In the genomic region with DNA sequence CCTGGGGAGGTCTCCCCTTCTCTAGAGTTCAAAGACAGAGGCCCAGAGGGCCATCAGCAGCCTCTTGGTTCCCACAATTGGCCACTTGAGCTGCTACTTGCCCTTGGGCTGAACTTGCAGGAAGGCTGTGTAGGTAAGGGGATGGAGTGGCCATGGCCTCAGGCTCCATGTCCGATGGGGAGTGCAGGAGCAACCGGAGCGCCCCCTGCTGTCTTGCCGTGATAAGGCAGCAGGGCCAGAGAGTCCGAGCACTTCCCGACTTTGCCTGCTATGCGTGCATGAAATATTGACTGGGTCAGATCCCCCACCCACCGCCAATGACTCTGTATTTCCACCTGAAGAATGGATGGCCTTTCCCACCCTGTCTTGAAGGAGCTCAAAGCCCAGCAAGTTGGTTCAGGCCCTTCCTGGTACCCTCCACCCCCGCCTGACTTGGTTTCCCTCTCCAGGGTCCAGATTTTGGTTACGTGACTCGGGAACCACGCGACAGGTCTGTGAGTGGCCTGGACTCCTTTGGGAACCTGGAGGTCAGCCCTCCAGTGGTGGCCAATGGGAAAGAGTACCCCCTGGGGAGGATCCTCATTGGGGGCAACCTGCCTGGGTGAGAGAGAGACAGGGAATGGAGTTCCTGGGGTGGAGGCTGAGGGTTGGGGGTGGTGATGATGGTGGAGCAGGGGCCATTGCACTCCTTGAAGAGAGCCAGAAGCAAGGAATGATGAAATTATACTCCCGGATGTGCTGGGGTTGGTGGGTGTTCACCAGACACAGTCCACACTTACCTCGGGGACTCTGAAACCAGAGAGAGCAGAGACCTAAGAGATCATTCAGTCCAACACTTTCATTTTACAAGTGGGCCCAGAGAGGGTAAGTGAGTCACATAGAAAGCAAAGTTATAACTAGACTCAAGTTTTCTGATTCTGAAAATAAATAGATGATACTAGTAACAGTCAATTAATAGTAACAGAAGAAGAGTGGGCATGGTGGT, we compare ENCODE assay signal across 8 cellular contexts. TPM values are rescaled to one million over a fixed set of nuclear protein-coding genes. Genes with fewer than 3 reads are reported as not detected.
A peak's percentile ranks its signal among the peaks of the same experiment; 100 is the strongest.
DNase-seq lines count a peak whose midpoint lies in the region; ATAC-seq, FAIRE-seq and TF ChIP-seq lines count a peak whose summit lies in the region.

No MANE protein-coding gene starts in this region.

- ATAC-seq in HG03342 (IDR thresholded peaks at IDR 0.05; ENCODE audit: unreplicated experiment) (no peak), HG02642 (IDR thresholded peaks at IDR 0.05; ENCODE audit: poor library complexity, unreplicated experiment) (no peak)

- DNase-seq in Ammon's horn (ENCODE audit: low spot score) (peak; percentile 8), GM12892 (ENCODE audit: insufficient read length) (peak; percentile 60), NCI-H1092 treated with DMSO at 0.1 percent for 48 hours (lab: John Stamatoyannopoulos, UW) (peak; percentile 19), iPS DF 19.7 (ENCODE audit: low read depth, low spot score) (peak; percentile 15)
- DNase-seq in activated CD8-positive, alpha-beta memory T cell treated with anti-CD3 and anti-CD28 coated beads, Interleukin-2, amount 50 U/mL, for 48 hours = peak; percentile 86
- DNase-seq in stimulated activated CD8-positive, alpha-beta memory T cell treated with anti-CD3 and anti-CD28 coated beads, Interleukin-4, amount 100 ng/mL, for 48 hours = peak; percentile 79

- peak; percentile 87 for FAIRE-seq in GM12892 (lab: Jason Lieb, UNC)

- no peak for TF ChIP-seq POLR2A in GM12892 (IDR thresholded peaks at IDR 0.05; ENCODE audit: low read depth, low read length)

RNA-seq across cellular contexts. Expression of gene PADI3, which starts 25.6 kb away (rescaled TPM):
- polyA plus RNA-seq in GM12892 (2012; ENCODE audit: missing spikeins) = 0.08 TPM

RNA-seq across cellular contexts. Expression of gene PADI4, which starts 33.5 kb away (rescaled TPM):
- polyA plus RNA-seq in GM12892 (2012; ENCODE audit: missing spikeins) = 0.15 TPM

Comparison
In these comparisons a context has a peak if more than half of its experiments do, and no peak if none do; other contexts are left out.
1. DNase-seq: peak in every context shown above with its lines; median percentile 86 in activated CD8-positive, alpha-beta memory T cell treated with anti-CD3 and anti-CD28 coated beads, Interleukin-2, amount 50 U/mL, for 48 hours; 79 in stimulated activated CD8-positive, alpha-beta memory T cell treated with anti-CD3 and anti-CD28 coated beads, Interleukin-4, amount 100 ng/mL, for 48 hours; 60 in GM12892; 19 in NCI-H1092 treated with DMSO at 0.1 percent for 48 hours; 15 in iPS DF 19.7; 8 in Ammon's horn.